Comparison of ENCODE assay signal across 23 cellular contexts in the genomic region with DNA sequence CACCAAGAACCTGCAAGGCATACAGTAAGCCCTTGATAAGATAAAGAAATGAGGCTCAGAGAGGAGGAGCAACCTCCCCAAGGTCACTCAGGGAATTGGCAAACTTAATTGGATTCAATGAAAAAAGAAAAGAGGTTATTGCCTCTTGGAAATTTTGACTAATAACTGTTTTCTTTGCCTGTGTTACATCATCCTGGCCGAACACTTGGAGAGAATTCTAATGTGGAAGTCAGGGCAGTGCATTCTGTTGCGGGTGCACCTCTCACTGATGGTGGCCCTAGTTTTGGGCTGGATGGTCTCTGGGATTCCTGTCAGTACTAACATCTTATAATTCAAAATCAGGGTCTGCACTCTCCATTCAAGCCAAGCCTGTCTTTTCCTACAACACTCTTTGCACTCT.
"Had no signal": no experiment of that assay in that cellular context is flagged by ENCODE, and none has a peak within 500 bp of the region (broad histone marks: within the 10 kb centered on the region; RNA-seq: fewer than 3 reads in every experiment).

No MANE protein-coding gene starts in this region.

- FAIRE-seq: HepG2, RCC 7860 had no signal

- DNase-seq: IMR-90, Karpas-422, KG1, NCI-H1092, NCI-H1105 treated with DMSO at 0.1 percent for 48 hours, NCI-H1417 treated with DMSO at 0.1 percent for 48 hours, NCI-H146, NCI-H1694 treated with DMSO at 0.1 percent for 48 hours, NCI-H1930, NCI-H2081, NCI-H2107, NCI-H226, NCI-H446, NCI-H510A, NCI-H524 treated with DMSO at 0.1 percent for 48 hours, NCI-H69, NCI-H774, RPMI8226, SHP77 had no signal

- H3K4me3 ChIP-seq: MG63 had no signal

- ATAC-seq: HepG2, SK-N-SH treated with all-trans-retinoic acid at 6 μM for 48 hours had no signal
